In genomic region chr4:114615435-114615834, GRCh38 we compare ENCODE assay signal across 13 cellular contexts. TPM values are rescaled to one million over a fixed set of nuclear protein-coding genes. Genes with fewer than 3 reads are reported as not detected.
DNase-seq lines count a peak whose midpoint lies in the region; ATAC-seq and TF ChIP-seq lines count a peak whose summit lies in the region.
"Had no signal": no experiment of that assay in that cellular context is flagged by ENCODE, and none has a peak within 500 bp of the region (broad histone marks: within the 10 kb centered on the region; RNA-seq: fewer than 3 reads in every experiment).

No MANE protein-coding gene starts in this region.

- WGBS in H9 (ENCODE audit: extremely low coverage, insufficient read length, low lambda C conversion rate) = no CpG with 5 or more reads among the region's 3 CpGs

- H2AK5ac ChIP-seq in H9 (ENCODE audit: insufficient read length, low read length) = no peak overlapping the region

- no peak overlapping the region for H2AFZ ChIP-seq in H9 (ENCODE audit: low read length)

- H3K4ac ChIP-seq in H9 (ENCODE audit: low read depth, low read length) = no peak overlapping the region

- no peak overlapping the region for H2BK12ac ChIP-seq in H9 (ENCODE audit: insufficient read length, low read depth, low read length)

- no peaks in the 10 kb centered on the region for H3K27me3 ChIP-seq in H9 (ENCODE audit: insufficient read depth, low read length)
- H3K27me3 ChIP-seq: cardiac muscle cell had no signal

- H3K14ac ChIP-seq in H9 (ENCODE audit: insufficient read depth, low read length) = no peak overlapping the region

- H3K4me1 ChIP-seq in H9 (ENCODE audit: insufficient read depth, low read length) = peaks cover 2% of the 10 kb centered on the region; the same call in 1 of the 2 replicates

- H3K56ac ChIP-seq in H9 (ENCODE audit: insufficient read length, low read depth, low read length) = no peak overlapping the region

- no peaks in the 10 kb centered on the region for H3K36me3 Mint-ChIP-seq in immature natural killer cell
- H3K36me3 Mint-ChIP-seq in H9 (ENCODE audit: insufficient read depth in 1 of 3, low read depth in 3 of 3) = peaks cover 10 to 21% (median 11%) of the 10 kb centered on the region in 3 experiments; a peak in 5 of 7 replicates

- H2BK20ac ChIP-seq in H9 (ENCODE audit: low read depth, low read length, poor library complexity, severe bottlenecking) = no peak overlapping the region

- no peak for TF ChIP-seq CTCF in 22Rv1 (IDR thresholded peaks at IDR 0.05)
- TF ChIP-seq CTCF in H9 (conservative IDR thresholded peaks at IDR 0.05) = no peak

- no peaks in the 10 kb centered on the region for H4K20me1 ChIP-seq in H9 (ENCODE audit: control insufficient read depth, insufficient read depth, insufficient read length)

- no peaks in the 10 kb centered on the region for H3K9me3 ChIP-seq in H9 (ENCODE audit: control insufficient read depth, low read depth, low read length)

- H3K4me2 ChIP-seq in H9 (ENCODE audit: insufficient read depth, insufficient read length, low read length) = no peak overlapping the region

- H3T11ph ChIP-seq in H9 (ENCODE audit: low read length) = no peak overlapping the region

- H4K5ac ChIP-seq in H9 (ENCODE audit: insufficient read length, low read depth, low read length) = no peak overlapping the region

- no peak overlapping the region for H2BK5ac ChIP-seq in H9 (ENCODE audit: insufficient read length, low read length)

- no peak overlapping the region for H3K23ac ChIP-seq in H9 (ENCODE audit: insufficient read length, low read depth, low read length)

- no peak overlapping the region for H4K91ac ChIP-seq in H9 (ENCODE audit: insufficient read length, low read depth, low read length)

- no peaks in the 10 kb centered on the region; the same call in 1 of the 2 replicates for H3K79me2 ChIP-seq in H9 (ENCODE audit: insufficient read depth, low read length)

- no peaks in the 10 kb centered on the region for H3K4me1 Mint-ChIP-seq in immature natural killer cell
- peaks cover 7 to 10% of the 10 kb centered on the region in 2 experiments; a peak in 3 of 4 replicates for H3K4me1 Mint-ChIP-seq in H9

- H3K27me3 Mint-ChIP-seq in immature natural killer cell (ENCODE audit: low read depth in 3 of 3) = no peaks in the 10 kb centered on the region
- H3K27me3 Mint-ChIP-seq in H9 (ENCODE audit: low read depth) = no peaks in the 10 kb centered on the region

- ATAC-seq in GM21381 (IDR thresholded peaks at IDR 0.05; ENCODE audit: unreplicated experiment) (peak; percentile 87), GM18517 (IDR thresholded peaks at IDR 0.05; ENCODE audit: unreplicated experiment) (no peak)
- ATAC-seq: activated T-cell treated with anti-CD3 and anti-CD28 coated beads, Interleukin-2, amount 50 U/mL, for 4 hours; sciatic nerve had no signal

- H2BK15ac ChIP-seq in H9 (ENCODE audit: low read depth, low read length) = no peak overlapping the region

- H3K18ac ChIP-seq in H9 (ENCODE audit: insufficient read length, low read depth, low read length) = no peak overlapping the region

- H2BK120ac ChIP-seq in H9 (ENCODE audit: low read depth, low read length, poor library complexity, severe bottlenecking) = no peak overlapping the region

- H4K8ac ChIP-seq in H9 (replicated peaks; ENCODE audit: insufficient read length, low read depth, low read length) = no peak overlapping the region

- no peak overlapping the region for H3K4me3 Mint-ChIP-seq in immature natural killer cell
- no peak overlapping the region for H3K4me3 Mint-ChIP-seq in H9
- H3K4me3 Mint-ChIP-seq: activated T-cell treated with anti-CD3 and anti-CD28 coated beads, Interleukin-2, amount 50 U/mL, for 4 hours had no signal

- H3K9me3 Mint-ChIP-seq in immature natural killer cell (no peaks in the 10 kb centered on the region), H9 (peaks cover 8 to 9% of the 10 kb centered on the region in 2 experiments)
- H3K9me3 Mint-ChIP-seq: activated T-cell treated with anti-CD3 and anti-CD28 coated beads, Interleukin-2, amount 50 U/mL, for 4 hours had no signal

- no peaks in the 10 kb centered on the region for H3K23me2 ChIP-seq in H9 (ENCODE audit: insufficient read length, low read depth, low read length, poor library complexity, severe bottlenecking)

- H3K27ac Mint-ChIP-seq in immature natural killer cell = no peak overlapping the region
- no peak overlapping the region; a peak in 1 of 7 replicates for H3K27ac Mint-ChIP-seq in H9

- H3K27ac ChIP-seq in 22Rv1 = peak overlapping the region; percentile 60
- H3K27ac ChIP-seq in H9 (ENCODE audit: insufficient read length, low read depth, low read length) = no peak overlapping the region
- H3K27ac ChIP-seq: cardiac muscle cell had no signal

- H3K79me1 ChIP-seq in H9 (ENCODE audit: insufficient read depth, low read depth, low read length, poor library complexity, severe bottlenecking) = no peaks in the 10 kb centered on the region

- peak; percentile 52 for DNase-seq in LoVo (ENCODE audit: low spot score)
- peak; percentile 73 for DNase-seq in kidney tubule cell (ENCODE audit: low spot score)
- DNase-seq in NCI-H1436 (lab: John Stamatoyannopoulos, UW) = no peak
- DNase-seq in immature natural killer cell = no peak
- no peak for DNase-seq in H9
- DNase-seq: activated T-cell treated with anti-CD3 and anti-CD28 coated beads, Interleukin-2, amount 50 U/mL, for 4 hours; NCI-H1092 had no signal

- no peak overlapping the region for H3K9ac ChIP-seq in H9 (ENCODE audit: extremely low read depth, insufficient read length, low read length)

RNA-seq across cellular contexts. Expression of gene UGT8, which starts 16.8 kb away (rescaled TPM):
- not detected for polyA plus RNA-seq in immature natural killer cell
- total RNA-seq in H9 (2021) = 13.6 and 15.7 TPM in 2 replicates
- total RNA-seq: liver had no signal
- polyA plus RNA-seq: liver had no signal

Comparison
In these comparisons a context has a peak if more than half of its experiments do, and no peak if none do; other contexts are left out.
1. DNase-seq: peak in LoVo (single experiment) and kidney tubule cell (single experiment); none in NCI-H1436 (single experiment), immature natural killer cell (0 of 3) and H9 (single experiment).